25 cellular contexts compared by ENCODE assay signal in genomic region chr4:123469696-123470095, GRCh38.
"Had no signal": no experiment of that assay in that cellular context is flagged by ENCODE, and none has a peak within 500 bp of the region (broad histone marks: within the 10 kb centered on the region; RNA-seq: fewer than 3 reads in every experiment).

No MANE protein-coding gene starts in this region.

- H3K4me3 Mint-ChIP-seq: dendritic cell treated with granulocyte-macrophage colony-stimulating factor and Interleukin-4, amounts not matched to agents 40 ng/mL and 50 ng/mL, for 4 days; effector memory CD8-positive, alpha-beta T cell; endodermal cell had no signal

- H3K27ac Mint-ChIP-seq: dendritic cell treated with granulocyte-macrophage colony-stimulating factor and Interleukin-4, amounts not matched to agents 40 ng/mL and 50 ng/mL, for 4 days; effector memory CD8-positive, alpha-beta T cell; endodermal cell had no signal

- H3K27me3 Mint-ChIP-seq: dendritic cell treated with granulocyte-macrophage colony-stimulating factor and Interleukin-4, amounts not matched to agents 40 ng/mL and 50 ng/mL, for 4 days had no signal

- H3K36me3 ChIP-seq: colonic mucosa, esophagus muscularis mucosa, esophagus squamous epithelium, gastrocnemius medialis, gastroesophageal sphincter, heart left ventricle, heart right ventricle had no signal

- H3K9me3 ChIP-seq: colonic mucosa, esophagus muscularis mucosa, esophagus squamous epithelium, gastrocnemius medialis, gastroesophageal sphincter, heart left ventricle, heart right ventricle had no signal

- H3K4me1 ChIP-seq: colonic mucosa, esophagus muscularis mucosa, esophagus squamous epithelium, foreskin keratinocyte, gastrocnemius medialis, gastroesophageal sphincter, heart left ventricle, heart right ventricle had no signal

- H3K27me3 ChIP-seq: colonic mucosa, dorsolateral prefrontal cortex, esophagus muscularis mucosa, esophagus squamous epithelium, foreskin keratinocyte, gastrocnemius medialis, gastroesophageal sphincter, heart left ventricle, heart right ventricle had no signal

- ATAC-seq: effector memory CD8-positive, alpha-beta T cell; esophagus mucosa; foreskin keratinocyte; gastrocnemius medialis; gastroesophageal sphincter; heart left ventricle; heart right ventricle had no signal

- H3K9me3 Mint-ChIP-seq: dendritic cell treated with granulocyte-macrophage colony-stimulating factor and Interleukin-4, amounts not matched to agents 40 ng/mL and 50 ng/mL, for 4 days; effector memory CD8-positive, alpha-beta T cell; endodermal cell had no signal

- DNase-seq: colonic mucosa; cortex of kidney; dermis blood vessel endothelial cell; dorsolateral prefrontal cortex; effector CD4-positive, alpha-beta T cell; effector CD8-positive, alpha-beta T cell; effector memory CD4-positive, alpha-beta T cell; effector memory CD8-positive, alpha-beta T cell; endodermal cell; erythroblast; esophagus squamous epithelium; foreskin fibroblast; foreskin melanocyte; gastrocnemius medialis; glutamatergic neuron; head of caudate nucleus; heart left ventricle; heart right ventricle had no signal

- H3K27ac ChIP-seq: colonic mucosa, coronary artery, dorsolateral prefrontal cortex, epithelial cell of prostate, esophagus muscularis mucosa, esophagus squamous epithelium, foreskin keratinocyte, gastrocnemius medialis, gastroesophageal sphincter, heart left ventricle, heart right ventricle had no signal

- H3K4me3 ChIP-seq: colonic mucosa, coronary artery, dorsolateral prefrontal cortex, esophagus muscularis mucosa, esophagus squamous epithelium, gastrocnemius medialis, gastroesophageal sphincter, heart left ventricle, heart right ventricle had no signal
